Comparison of ENCODE assay signal across 16 cellular contexts in genomic region chrX:103441878-103442535, GRCh38.
"Had no signal": no experiment of that assay in that cellular context is flagged by ENCODE, and none has a peak within 500 bp of the region (broad histone marks: within the 10 kb centered on the region; RNA-seq: fewer than 3 reads in every experiment).

No MANE protein-coding gene starts in this region.

- FAIRE-seq: endometrium, small intestine had no signal

- H3K79me2 ChIP-seq: hepatocyte had no signal

- H3K27me3 Mint-ChIP-seq: activated CD8-positive, alpha-beta T cell treated with anti-CD3 and anti-CD28 coated beads for 36 hours; activated naive CD8-positive, alpha-beta T cell treated with anti-CD3 and anti-CD28 coated beads for 36 hours had no signal

- DNase-seq: activated CD4-positive, alpha-beta T cell treated with anti-CD3 and anti-CD28 coated beads for 1 hour; activated CD8-positive, alpha-beta memory T cell treated with anti-CD3 and anti-CD28 coated beads, Interleukin-2, amount 50 U/mL, for 4 hours; activated CD8-positive, alpha-beta T cell treated with anti-CD3 and anti-CD28 coated beads for 36 hours; activated gamma-delta T cell treated with Interleukin-2 at 50 U/mL for 16 hours; activated naive CD8-positive, alpha-beta T cell treated with anti-CD3 and anti-CD28 coated beads for 36 hours; activated T-cell treated with anti-CD3 and anti-CD28 coated beads, Interleukin-2, amount 50 U/mL, for 72 hours; dorsolateral prefrontal cortex; kidney glomerular epithelial cell; small intestine; T-helper 9 cell; transverse colon had no signal

- H3K9me3 Mint-ChIP-seq: activated CD8-positive, alpha-beta T cell treated with anti-CD3 and anti-CD28 coated beads for 36 hours; activated naive CD8-positive, alpha-beta T cell treated with anti-CD3 and anti-CD28 coated beads for 36 hours; activated T-cell treated with anti-CD3 and anti-CD28 coated beads, Interleukin-2, amount 50 U/mL, for 72 hours had no signal

- H3K4me2 ChIP-seq: hepatocyte, neural progenitor cell had no signal

- ATAC-seq: activated CD8-positive, alpha-beta T cell treated with anti-CD3 and anti-CD28 coated beads for 36 hours; activated T-cell treated with anti-CD3 and anti-CD28 coated beads, Interleukin-2, amount 50 U/mL, for 72 hours; gastroesophageal sphincter had no signal

- H3K27ac ChIP-seq: dorsolateral prefrontal cortex, gastroesophageal sphincter, hepatocyte, neural progenitor cell, transverse colon had no signal

- H3K4me1 Mint-ChIP-seq: activated naive CD8-positive, alpha-beta T cell treated with anti-CD3 and anti-CD28 coated beads for 36 hours had no signal

- H3K36me3 ChIP-seq: gastroesophageal sphincter, neural progenitor cell, transverse colon had no signal

- H3K27me3 ChIP-seq: gastroesophageal sphincter, hepatocyte, neural progenitor cell, transverse colon had no signal

- H2AFZ ChIP-seq: hepatocyte, neural progenitor cell had no signal

- H3K36me3 Mint-ChIP-seq: activated naive CD8-positive, alpha-beta T cell treated with anti-CD3 and anti-CD28 coated beads for 36 hours; mesothelial cell of epicardium had no signal

- H3K4me3 Mint-ChIP-seq: activated CD8-positive, alpha-beta T cell treated with anti-CD3 and anti-CD28 coated beads for 36 hours; activated naive CD8-positive, alpha-beta T cell treated with anti-CD3 and anti-CD28 coated beads for 36 hours; activated T-cell treated with anti-CD3 and anti-CD28 coated beads, Interleukin-2, amount 50 U/mL, for 72 hours; mesothelial cell of epicardium; neural progenitor cell had no signal

- H3K4me3 ChIP-seq: dorsolateral prefrontal cortex, gastroesophageal sphincter, hepatocyte, neural progenitor cell, transverse colon had no signal

- H3K27ac Mint-ChIP-seq: activated CD8-positive, alpha-beta T cell treated with anti-CD3 and anti-CD28 coated beads for 36 hours; activated naive CD8-positive, alpha-beta T cell treated with anti-CD3 and anti-CD28 coated beads for 36 hours; activated T-cell treated with anti-CD3 and anti-CD28 coated beads, Interleukin-2, amount 50 U/mL, for 72 hours; mesothelial cell of epicardium; neural progenitor cell had no signal

- H3K9me3 ChIP-seq: gastroesophageal sphincter, transverse colon had no signal

- H3K9ac ChIP-seq: neural progenitor cell had no signal

- H3K4me1 ChIP-seq: gastroesophageal sphincter, neural progenitor cell, transverse colon had no signal
